ENCODE assay signal across 14 cellular contexts in genomic region chr2:175999283-175999819, GRCh38. TPM values are rescaled to one million over a fixed set of nuclear protein-coding genes. Genes with fewer than 3 reads are reported as not detected.
DNase-seq lines count a peak whose midpoint lies in the region; ATAC-seq, FAIRE-seq and TF ChIP-seq lines count a peak whose summit lies in the region.
"Had no signal": no experiment of that assay in that cellular context is flagged by ENCODE, and none has a peak within 500 bp of the region (broad histone marks: within the 10 kb centered on the region; RNA-seq: fewer than 3 reads in every experiment).

No MANE protein-coding gene starts in this region.

- peak overlapping the region; percentile 87 for H3K4me2 ChIP-seq in Loucy (ENCODE audit: low read depth, low read length, poor library complexity, severe bottlenecking)

- TF ChIP-seq POLR2A in esophagus muscularis mucosa (IDR thresholded peaks at IDR 0.05; ENCODE audit: low read depth): no peak

- no peak for TF ChIP-seq EP300 in esophagus muscularis mucosa (IDR thresholded peaks at IDR 0.05)

- peaks cover 42% of the 10 kb centered on the region for H4K20me1 ChIP-seq in Loucy (ENCODE audit: insufficient read depth, low read length, poor library complexity, severe bottlenecking)

- no peaks in the 10 kb centered on the region for H3K9me3 ChIP-seq in Loucy (ENCODE audit: insufficient read depth, low read depth, low read length)
- no peaks in the 10 kb centered on the region for H3K9me3 ChIP-seq in esophagus muscularis mucosa

- peaks cover 49% of the 10 kb centered on the region for H3K4me1 ChIP-seq in Loucy (ENCODE audit: insufficient read depth, low read length, poor library complexity, severe bottlenecking)
- peaks cover 10 to 26% (median 23%) of the 10 kb centered on the region in 4 donors for H3K4me1 ChIP-seq in esophagus muscularis mucosa

- no peaks in the 10 kb centered on the region for H3F3A ChIP-seq in Loucy (ENCODE audit: low read depth)

- H3K9me2 ChIP-seq in Loucy (replicated peaks; ENCODE audit: low read depth, low read length): no peaks in the 10 kb centered on the region

- H3K9ac ChIP-seq in Loucy (ENCODE audit: low read depth, low read length, poor library complexity, severe bottlenecking): peak overlapping the region; percentile 34

- DNase-seq in amniotic epithelial cell (ENCODE audit: low read depth) (peak; percentile 69), iris pigment epithelial cell (ENCODE audit: low read depth) (peak; percentile 11), renal cortical epithelial cell (ENCODE audit: low read depth) (peak; percentile 7), frontal cortex (ENCODE audit: low spot score in 2 of 2) (no peak), esophagus muscularis mucosa (ENCODE audit: extremely low spot score) (no peak)
- DNase-seq: EL, H7, Kasumi-1, NCI-H1092, NCI-H1694, NCI-H82, SHP77 treated with DMSO at 0.1 percent for 48 hours had no signal

- WGBS in esophagus muscularis mucosa: 89% methylated on average over 2 of the region's 2 CpGs

- H3K4me3 ChIP-seq in Loucy (ENCODE audit: low read length, poor library complexity, severe bottlenecking) (peak overlapping the region; percentile 86), esophagus muscularis mucosa (no peak overlapping the region)

- H2AFZ ChIP-seq in Loucy (ENCODE audit: low read length): no peak overlapping the region

- intact Hi-C loops in esophagus muscularis mucosa (cut with DNase I): no loop called here

- peaks cover 75% of the 10 kb centered on the region for H3K79me2 ChIP-seq in Loucy (ENCODE audit: insufficient read depth, low read length)

- H3K27ac ChIP-seq in esophagus muscularis mucosa (replicated peaks in 1 of 4): no peak overlapping the region

- TF ChIP-seq CTCF in Loucy (conservative IDR thresholded peaks at IDR 0.05; ENCODE audit: low read length) (no peak), esophagus muscularis mucosa (IDR thresholded peaks at IDR 0.05) (no peak)

- H3K27me3 ChIP-seq in Loucy (ENCODE audit: insufficient read depth, low read length, poor library complexity, severe bottlenecking) (no peaks in the 10 kb centered on the region), esophagus muscularis mucosa (no peaks in the 10 kb centered on the region)

- no peak for FAIRE-seq in frontal cortex (lab: Jason Lieb, UNC)

- no peaks in the 10 kb centered on the region for H3K36me3 ChIP-seq in Loucy (ENCODE audit: insufficient read depth, low read length)
- H3K36me3 ChIP-seq in esophagus muscularis mucosa: no peaks in the 10 kb centered on the region

- ATAC-seq in GM21447 (IDR thresholded peaks at IDR 0.05; ENCODE audit: unreplicated experiment): no peak

RNA-seq across cellular contexts. Expression of gene LNPK, which starts 2.7 kb away (rescaled TPM):
- 34.9 and 45.8 TPM in 2 replicates for total RNA-seq in renal cortical epithelial cell
- total RNA-seq in frontal cortex: 62.8 TPM
- total RNA-seq in esophagus muscularis mucosa: 10 to 100 TPM in 2 of 4 donors, 1 to 10 TPM in 2; 9.4 to 15.8 (median 11.4) TPM

Comparison
In these comparisons a context has a peak if more than half of its experiments do, and no peak if none do; other contexts are left out.
1. DNase-seq: peak in amniotic epithelial cell (single experiment), iris pigment epithelial cell (single experiment) and renal cortical epithelial cell (single experiment); none in frontal cortex (0 of 2) and esophagus muscularis mucosa (single experiment).